Comparison of ENCODE assay signal across 1 cellular context in the genomic region with DNA sequence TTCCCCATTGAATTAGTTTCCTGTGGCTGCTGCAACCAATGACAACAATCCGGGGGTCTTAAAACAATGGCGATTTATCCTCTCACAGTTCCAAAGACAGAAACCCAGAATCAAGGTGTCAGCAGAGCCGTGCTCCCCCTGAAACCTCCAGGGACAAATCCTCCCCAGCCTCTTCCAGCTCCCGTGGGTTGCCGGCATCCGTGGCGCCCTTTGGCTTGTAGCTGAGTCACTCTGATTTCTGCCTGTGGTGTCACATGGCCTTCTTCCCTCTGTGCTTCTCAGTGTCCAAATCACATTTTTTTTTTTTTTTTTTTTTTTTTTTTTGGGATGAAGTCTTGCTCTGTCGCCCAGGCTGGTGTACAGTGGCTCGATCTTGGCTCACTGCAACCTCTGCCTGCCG.
A peak's percentile ranks its signal among the peaks of the same experiment; 100 is the strongest.
TF ChIP-seq lines count a peak whose summit lies in the region.

No MANE protein-coding gene starts in this region.

TF ChIP-seq in K562, 482 proteins besides CTCF, POLR2A, EP300 and RAD21 (continued from another document):
- TF ChIP-seq, protein P1, sequence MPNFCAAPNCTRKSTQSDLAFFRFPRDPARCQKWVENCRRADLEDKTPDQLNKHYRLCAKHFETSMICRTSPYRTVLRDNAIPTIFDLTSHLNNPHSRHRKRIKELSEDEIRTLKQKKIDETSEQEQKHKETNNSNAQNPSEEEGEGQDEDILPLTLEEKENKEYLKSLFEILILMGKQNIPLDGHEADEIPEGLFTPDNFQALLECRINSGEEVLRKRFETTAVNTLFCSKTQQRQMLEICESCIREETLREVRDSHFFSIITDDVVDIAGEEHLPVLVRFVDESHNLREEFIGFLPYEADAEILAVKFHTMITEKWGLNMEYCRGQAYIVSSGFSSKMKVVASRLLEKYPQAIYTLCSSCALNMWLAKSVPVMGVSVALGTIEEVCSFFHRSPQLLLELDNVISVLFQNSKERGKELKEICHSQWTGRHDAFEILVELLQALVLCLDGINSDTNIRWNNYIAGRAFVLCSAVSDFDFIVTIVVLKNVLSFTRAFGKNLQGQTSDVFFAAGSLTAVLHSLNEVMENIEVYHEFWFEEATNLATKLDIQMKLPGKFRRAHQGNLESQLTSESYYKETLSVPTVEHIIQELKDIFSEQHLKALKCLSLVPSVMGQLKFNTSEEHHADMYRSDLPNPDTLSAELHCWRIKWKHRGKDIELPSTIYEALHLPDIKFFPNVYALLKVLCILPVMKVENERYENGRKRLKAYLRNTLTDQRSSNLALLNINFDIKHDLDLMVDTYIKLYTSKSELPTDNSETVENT (CRISPR knock-in tag; IDR thresholded peaks at IDR 0.05): no peak
- TF ChIP-seq SUPT5H (IDR thresholded peaks at IDR 0.05): no peak
- TF ChIP-seq NR2C1 (IDR thresholded peaks at IDR 0.05): no peak
- no peak for TF ChIP-seq NR2C1 (tag; IDR thresholded peaks at IDR 0.05)
- TF ChIP-seq, protein P2, sequence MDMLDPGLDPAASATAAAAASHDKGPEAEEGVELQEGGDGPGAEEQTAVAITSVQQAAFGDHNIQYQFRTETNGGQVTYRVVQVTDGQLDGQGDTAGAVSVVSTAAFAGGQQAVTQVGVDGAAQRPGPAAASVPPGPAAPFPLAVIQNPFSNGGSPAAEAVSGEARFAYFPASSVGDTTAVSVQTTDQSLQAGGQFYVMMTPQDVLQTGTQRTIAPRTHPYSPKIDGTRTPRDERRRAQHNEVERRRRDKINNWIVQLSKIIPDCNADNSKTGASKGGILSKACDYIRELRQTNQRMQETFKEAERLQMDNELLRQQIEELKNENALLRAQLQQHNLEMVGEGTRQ (CRISPR knock-in tag; IDR thresholded peaks at IDR 0.05): peak; percentile 34; the same call in 1 of the 2 replicates
- TF ChIP-seq NFE2L1 (tag; IDR thresholded peaks at IDR 0.05; ENCODE audit: borderline replicate concordance, low read depth): no peak
- TF ChIP-seq GATAD2A (IDR thresholded peaks at IDR 0.05): no peak
- TF ChIP-seq ZNF586 (CRISPR knock-in tag; conservative IDR thresholded peaks at IDR 0.05): no peak
- no peak for TF ChIP-seq BRD9 (IDR thresholded peaks at IDR 0.05; ENCODE audit: low read depth, partially characterized antibody)
- no peak for TF ChIP-seq HDAC2 (IDR thresholded peaks at IDR 0.05)
- TF ChIP-seq SMARCB1 (IDR thresholded peaks at IDR 0.05; ENCODE audit: insufficient read length, low read depth): no peak
- TF ChIP-seq LCOR (CRISPR knock-in tag; IDR thresholded peaks at IDR 0.05): no peak
- peak; percentile 32; the same call in 1 of the 2 replicates for TF ChIP-seq C11orf30 (IDR thresholded peaks at IDR 0.05; ENCODE audit: low read depth)
- TF ChIP-seq ZNF175 (CRISPR knock-in tag; IDR thresholded peaks at IDR 0.05; ENCODE audit: low read depth): no peak
- TF ChIP-seq, protein P3, sequence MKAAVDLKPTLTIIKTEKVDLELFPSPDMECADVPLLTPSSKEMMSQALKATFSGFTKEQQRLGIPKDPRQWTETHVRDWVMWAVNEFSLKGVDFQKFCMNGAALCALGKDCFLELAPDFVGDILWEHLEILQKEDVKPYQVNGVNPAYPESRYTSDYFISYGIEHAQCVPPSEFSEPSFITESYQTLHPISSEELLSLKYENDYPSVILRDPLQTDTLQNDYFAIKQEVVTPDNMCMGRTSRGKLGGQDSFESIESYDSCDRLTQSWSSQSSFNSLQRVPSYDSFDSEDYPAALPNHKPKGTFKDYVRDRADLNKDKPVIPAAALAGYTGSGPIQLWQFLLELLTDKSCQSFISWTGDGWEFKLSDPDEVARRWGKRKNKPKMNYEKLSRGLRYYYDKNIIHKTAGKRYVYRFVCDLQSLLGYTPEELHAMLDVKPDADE (conservative IDR thresholded peaks at IDR 0.05; ENCODE audit: control insufficient read depth, low read depth, low read length): no peak
- no peak for TF ChIP-seq HIVEP1 (CRISPR knock-in tag; IDR thresholded peaks at IDR 0.05)
- no peak for TF ChIP-seq SIN3A (IDR thresholded peaks at IDR 0.05; ENCODE audit: borderline replicate concordance in 2 of 2, control insufficient read depth in 1 of 2, low read depth in 2 of 2, low read length in 2 of 2)
- TF ChIP-seq ZFP1 (CRISPR knock-in tag; IDR thresholded peaks at IDR 0.05): no peak
- TF ChIP-seq ZNF384 (IDR thresholded peaks at IDR 0.05; ENCODE audit: low read depth, low read length): peak; percentile 52; the same call in 1 of the 2 replicates
- TF ChIP-seq BCL6 (CRISPR knock-in tag; IDR thresholded peaks at IDR 0.05): no peak
